14 cellular contexts compared by ENCODE assay signal in the genomic region with DNA sequence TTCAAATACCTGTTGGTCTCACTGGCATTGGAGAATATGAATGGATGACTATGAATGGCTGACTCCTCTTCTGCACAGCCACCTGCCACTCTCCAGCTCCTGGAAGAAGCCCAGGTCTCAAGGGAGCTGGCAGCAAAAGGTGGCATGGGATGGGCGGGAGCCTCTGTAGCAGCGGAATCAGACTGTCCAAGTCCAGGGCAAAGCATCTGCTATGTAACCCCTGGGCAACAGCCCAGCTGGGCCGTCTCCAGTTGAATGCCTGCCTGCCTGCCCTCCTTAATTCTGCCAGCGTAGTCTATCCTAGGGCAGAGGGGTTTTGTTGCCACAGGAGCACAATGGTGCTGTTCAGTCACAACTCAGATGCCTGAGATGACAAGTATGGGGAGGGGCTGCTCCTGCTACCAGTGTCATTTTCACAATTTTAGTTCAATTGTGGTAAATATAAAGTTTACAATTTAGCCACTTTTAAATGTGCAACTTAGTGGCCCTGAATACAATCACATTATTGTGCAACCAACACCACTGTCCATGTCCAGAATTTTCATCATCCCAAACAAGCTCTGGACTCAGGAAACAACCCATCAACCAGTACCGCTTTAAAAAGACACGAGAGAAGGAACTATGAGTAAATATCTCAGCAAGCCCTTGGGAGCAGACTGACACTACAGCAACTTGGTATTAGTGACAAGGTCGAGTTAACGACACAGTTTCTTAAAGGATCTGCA.
DNase-seq lines count a peak whose midpoint lies in the region; ATAC-seq and TF ChIP-seq lines count a peak whose summit lies in the region.
"Had no signal": no experiment of that assay in that cellular context is flagged by ENCODE, and none has a peak within 500 bp of the region (broad histone marks: within the 10 kb centered on the region; RNA-seq: fewer than 3 reads in every experiment).

No MANE protein-coding gene starts in this region.

- no peaks in the 10 kb centered on the region for H3K27me3 Mint-ChIP-seq in endodermal cell (ENCODE audit: insufficient read depth)
- peaks cover 26% of the 10 kb centered on the region for H3K27me3 Mint-ChIP-seq in activated CD8-positive, alpha-beta T cell treated with anti-CD3 and anti-CD28 coated beads, Interleukin-2, amount 10 ng/mL, durations not matched to agents 7 days and 5 days (ENCODE audit: low read depth)

- TF ChIP-seq CTCF in endodermal cell (conservative IDR thresholded peaks at IDR 0.05) (no peak), esophagus muscularis mucosa (IDR thresholded peaks at IDR 0.05) (no peak)

- POLR2A ChIA-PET in activated CD8-positive, alpha-beta T cell treated with anti-CD3 and anti-CD28 coated beads, Interleukin-2, amount 10 ng/mL, durations not matched to agents 7 days and 5 days (lab: Charles Lee): no interaction called here

- H3K27me3 ChIP-seq in endodermal cell (ENCODE audit: control insufficient read depth, insufficient read depth, low read length, poor library complexity, severe bottlenecking) (no peaks in the 10 kb centered on the region), esophagus muscularis mucosa (peaks cover 0 to 10% (median 0%) of the 10 kb centered on the region in 4 donors)
- H3K27me3 ChIP-seq: colonic mucosa had no signal

- H3K27ac ChIP-seq in endodermal cell (ENCODE audit: low read depth, low read length) (no peak overlapping the region), esophagus muscularis mucosa (replicated peaks in 1 of 4) (no peak overlapping the region)
- H3K27ac ChIP-seq: colonic mucosa had no signal

- H3K4me3 ChIP-seq in endodermal cell (ENCODE audit: low read length) (no peak overlapping the region), esophagus muscularis mucosa (no peak overlapping the region)
- H3K4me3 ChIP-seq: colonic mucosa, GM23338 had no signal

- no peaks in the 10 kb centered on the region for H3K9me3 ChIP-seq in endodermal cell (ENCODE audit: control insufficient read depth, low read length)
- no peaks in the 10 kb centered on the region for H3K9me3 ChIP-seq in esophagus muscularis mucosa
- H3K9me3 ChIP-seq: colonic mucosa had no signal

- no peak overlapping the region for H3K4me3 Mint-ChIP-seq in endodermal cell
- no peak overlapping the region for H3K4me3 Mint-ChIP-seq in activated CD8-positive, alpha-beta T cell treated with anti-CD3 and anti-CD28 coated beads, Interleukin-2, amount 10 ng/mL, durations not matched to agents 7 days and 5 days
- H3K4me3 Mint-ChIP-seq: GM23338; naive thymus-derived CD8-positive, alpha-beta T cell had no signal

- no peaks in the 10 kb centered on the region for H3K36me3 Mint-ChIP-seq in endodermal cell (ENCODE audit: low read depth)
- H3K36me3 Mint-ChIP-seq in activated CD8-positive, alpha-beta T cell treated with anti-CD3 and anti-CD28 coated beads, Interleukin-2, amount 10 ng/mL, durations not matched to agents 7 days and 5 days (ENCODE audit: low read depth): no peaks in the 10 kb centered on the region
- H3K36me3 Mint-ChIP-seq: naive thymus-derived CD8-positive, alpha-beta T cell had no signal

- no peaks in the 10 kb centered on the region for H3K36me3 ChIP-seq in endodermal cell (ENCODE audit: control insufficient read depth, insufficient read depth, low read length)
- H3K36me3 ChIP-seq in esophagus muscularis mucosa: no peaks in the 10 kb centered on the region
- H3K36me3 ChIP-seq: colonic mucosa had no signal

- TF ChIP-seq EP300 in esophagus muscularis mucosa (IDR thresholded peaks at IDR 0.05): no peak

- ATAC-seq in activated CD8-positive, alpha-beta T cell treated with anti-CD3 and anti-CD28 coated beads, Interleukin-2, amount 10 ng/mL, durations not matched to agents 7 days and 5 days: no peak
- ATAC-seq: GM23338; naive thymus-derived CD8-positive, alpha-beta T cell had no signal

- H3K4me1 Mint-ChIP-seq in endodermal cell: no peaks in the 10 kb centered on the region
- H3K4me1 Mint-ChIP-seq in activated CD8-positive, alpha-beta T cell treated with anti-CD3 and anti-CD28 coated beads, Interleukin-2, amount 10 ng/mL, durations not matched to agents 7 days and 5 days (ENCODE audit: low read depth): no peaks in the 10 kb centered on the region

- CTCF ChIA-PET in activated CD8-positive, alpha-beta T cell treated with anti-CD3 and anti-CD28 coated beads, Interleukin-2, amount 10 ng/mL, durations not matched to agents 7 days and 5 days (lab: Charles Lee): no interaction called here

- intact Hi-C loops in esophagus muscularis mucosa (cut with DNase I): no loop called here

- DNase-seq in C1 segment of cervical spinal cord (lab: John Stamatoyannopoulos, UW) (peak; percentile 2 to 81 (median 43)), NCI-H2171 (lab: John Stamatoyannopoulos, UW) (peak; percentile 60), endodermal cell (peak; percentile 11), midbrain (lab: John Stamatoyannopoulos, UW) (peak; percentile 74), GM19240 (ENCODE audit: insufficient read length, low spot score) (no peak), HT-29 (ENCODE audit: low spot score) (no peak), esophagus muscularis mucosa (ENCODE audit: extremely low spot score) (no peak)
- DNase-seq in activated CD8-positive, alpha-beta T cell treated with anti-CD3 and anti-CD28 coated beads, Interleukin-2, amount 10 ng/mL, durations not matched to agents 7 days and 5 days: no peak
- DNase-seq: activated CD4-positive, alpha-beta T cell treated with anti-CD3 and anti-CD28 coated beads for 48 hours; activated gamma-delta T cell treated with Interleukin-2 at 50 U/mL for 16 hours; colonic mucosa; naive thymus-derived CD8-positive, alpha-beta T cell; NCI-H1436 treated with DMSO at 0.1 percent for 48 hours had no signal

- H3K4me1 ChIP-seq in endodermal cell (ENCODE audit: control insufficient read depth, insufficient read depth, low read length) (no peaks in the 10 kb centered on the region), esophagus muscularis mucosa (peaks cover 0 to 12% (median 9%) of the 10 kb centered on the region in 4 donors)

- H3K27ac Mint-ChIP-seq in endodermal cell: no peak overlapping the region
- H3K27ac Mint-ChIP-seq in activated CD8-positive, alpha-beta T cell treated with anti-CD3 and anti-CD28 coated beads, Interleukin-2, amount 10 ng/mL, durations not matched to agents 7 days and 5 days: no peak overlapping the region
- H3K27ac Mint-ChIP-seq: GM23338 had no signal

- 84 to 85% methylated on average over 6 to 8 of the region's 8 CpGs for WGBS in endodermal cell (ENCODE audit: insufficient coverage in 1 of 2, insufficient read length in 1 of 2), 2 experiments
- WGBS in esophagus muscularis mucosa: 63% methylated on average over 5 of the region's 8 CpGs

- TF ChIP-seq POLR2A in esophagus muscularis mucosa (IDR thresholded peaks at IDR 0.05; ENCODE audit: low read depth): no peak

- no peaks in the 10 kb centered on the region for H3K9me3 Mint-ChIP-seq in endodermal cell
- H3K9me3 Mint-ChIP-seq in activated CD8-positive, alpha-beta T cell treated with anti-CD3 and anti-CD28 coated beads, Interleukin-2, amount 10 ng/mL, durations not matched to agents 7 days and 5 days (ENCODE audit: insufficient read depth): no peaks in the 10 kb centered on the region
- H3K9me3 Mint-ChIP-seq: GM23338; naive thymus-derived CD8-positive, alpha-beta T cell had no signal

- H3K9ac ChIP-seq in endodermal cell (ENCODE audit: extremely low read depth, low read length, poor library complexity, severe bottlenecking): no peak overlapping the region

Comparison
In these comparisons a context has a peak if more than half of its experiments do, and no peak if none do; other contexts are left out.
1. DNase-seq: peak in C1 segment of cervical spinal cord (14 of 14), NCI-H2171 (single experiment), endodermal cell (single experiment) and midbrain (single experiment); none in GM19240 (single experiment), HT-29 (single experiment), activated CD8-positive, alpha-beta T cell treated with anti-CD3 and anti-CD28 coated beads, Interleukin-2, amount 10 ng/mL, durations not matched to agents 7 days and 5 days (single experiment) and esophagus muscularis mucosa (single experiment).